ENCODE assay signal across 12 cellular contexts in the genomic region with DNA sequence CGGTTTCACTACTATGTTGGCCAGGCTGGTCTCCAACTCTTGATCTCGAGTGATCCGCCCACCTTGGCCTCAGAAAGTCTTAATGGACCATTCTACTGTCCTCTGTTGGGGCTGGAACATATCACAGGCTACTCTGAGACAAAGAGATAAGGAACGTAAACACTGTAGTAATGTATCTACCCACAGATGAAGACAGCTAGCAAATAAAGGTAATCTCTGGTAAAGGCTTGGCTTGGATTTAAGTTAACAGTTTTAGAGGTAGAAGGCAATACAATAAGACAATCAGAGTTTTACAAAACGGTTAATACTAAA. TPM values are rescaled to one million over a fixed set of nuclear protein-coding genes. Genes with fewer than 3 reads are reported as not detected.
DNase-seq lines count a peak whose midpoint lies in the region; ATAC-seq and TF ChIP-seq lines count a peak whose summit lies in the region.
"Had no signal": no experiment of that assay in that cellular context is flagged by ENCODE, and none has a peak within 500 bp of the region (broad histone marks: within the 10 kb centered on the region; RNA-seq: fewer than 3 reads in every experiment).

No MANE protein-coding gene starts in this region.

- DNase-seq in breast epithelium (ENCODE audit: low spot score in 2 of 2) (no peak), mammary epithelial cell (no peak), tibial nerve (ENCODE audit: low spot score in 2 of 2) (no peak), EL (no peak), T-helper 17 cell (no peak)
- DNase-seq: activated T-cell treated with anti-CD3 and anti-CD28 coated beads, Interleukin-2, amount 50 U/mL, for 4 hours; NCI-H748 treated with DMSO at 0.1 percent for 48 hours had no signal

- no peak overlapping the region for H3K4me2 ChIP-seq in mammary epithelial cell (ENCODE audit: insufficient read depth, low read depth, low read length)

- in situ Hi-C loops in mammary epithelial cell (cut with MboI; ENCODE audit: low sequenced_read_pairs in 2 of 2): no loop called here

- H3K27me3 ChIP-seq in breast epithelium (no peaks in the 10 kb centered on the region), mammary epithelial cell (ENCODE audit: insufficient read depth, low read length) (no peaks in the 10 kb centered on the region), muscle layer of colon (ENCODE audit: control insufficient read depth in 1 of 2, insufficient read depth in 2 of 2, low read length in 2 of 2) (no peaks in the 10 kb centered on the region), tibial nerve (no peaks in the 10 kb centered on the region)
- H3K27me3 ChIP-seq: SJSA1 had no signal

- BruUV-seq in mammary epithelial cell (replicated peaks; lab: Mats Ljungman, UMichigan): no TSS peak

- H3K9me3 ChIP-seq in breast epithelium: no peaks in the 10 kb centered on the region
- H3K9me3 ChIP-seq in mammary epithelial cell (replicated peaks; ENCODE audit: insufficient read depth, low read length): no peaks in the 10 kb centered on the region
- no peaks in the 10 kb centered on the region for H3K9me3 ChIP-seq in muscle layer of colon (ENCODE audit: low read length)
- no peaks in the 10 kb centered on the region for H3K9me3 ChIP-seq in tibial nerve
- no peaks in the 10 kb centered on the region for H3K9me3 ChIP-seq in T-helper 17 cell (ENCODE audit: control insufficient read depth, low read length, poor library complexity, severe bottlenecking)
- H3K9me3 ChIP-seq: SJSA1 had no signal

- peak overlapping the region; percentile 7 to 59 for H3K27ac ChIP-seq in breast epithelium
- H3K27ac ChIP-seq in mammary epithelial cell (ENCODE audit: insufficient read depth, low read depth, low read length): no peak overlapping the region
- peak overlapping the region; percentile 46 for H3K27ac ChIP-seq in muscle layer of colon (ENCODE audit: low read depth, low read length)
- H3K27ac ChIP-seq in tibial nerve: peak overlapping the region; percentile 11 to 82 (median 44)
- H3K27ac ChIP-seq: SJSA1 had no signal

- no peak overlapping the region for H3K9ac ChIP-seq in mammary epithelial cell (ENCODE audit: insufficient read depth, low read length)
- no peak overlapping the region for H3K9ac ChIP-seq in muscle layer of colon (ENCODE audit: low read length)

- dilution Hi-C loops in mammary epithelial cell (cut with HindIII; ENCODE audit: low sequenced_read_pairs): loop anchor here (5.0 kb wide), 1 partner anchor 74 kb away; a partner anchor contains a TSS

- H4K20me1 ChIP-seq in mammary epithelial cell (ENCODE audit: insufficient read depth, low read length): peaks cover 4% of the 10 kb centered on the region

- TF ChIP-seq EP300 in tibial nerve (IDR thresholded peaks at IDR 0.05): no peak

- H3K36me3 ChIP-seq in breast epithelium: no peaks in the 10 kb centered on the region
- peaks cover 8% of the 10 kb centered on the region for H3K36me3 ChIP-seq in mammary epithelial cell (ENCODE audit: insufficient read depth, low read length)
- peaks cover 2% of the 10 kb centered on the region for H3K36me3 ChIP-seq in muscle layer of colon (ENCODE audit: insufficient read depth, low read length)
- peaks cover 0 to 23% (median 0%) of the 10 kb centered on the region in 3 donors for H3K36me3 ChIP-seq in tibial nerve

- H3K4me3 Mint-ChIP-seq in dendritic cell treated with granulocyte-macrophage colony-stimulating factor and Interleukin-4, amounts not matched to agents 40 ng/mL and 50 ng/mL, for 4 days: no peak overlapping the region
- no peak overlapping the region for H3K4me3 Mint-ChIP-seq in T-helper 17 cell
- H3K4me3 Mint-ChIP-seq: activated T-cell treated with anti-CD3 and anti-CD28 coated beads, Interleukin-2, amount 50 U/mL, for 4 hours had no signal

- CTCF ChIA-PET in mammary epithelial cell (lab: Charles Lee; ENCODE audit: low non-redundant PET): no interaction called here

- peaks cover 41% of the 10 kb centered on the region for H3K36me3 Mint-ChIP-seq in dendritic cell treated with granulocyte-macrophage colony-stimulating factor and Interleukin-4, amounts not matched to agents 40 ng/mL and 50 ng/mL, for 4 days (ENCODE audit: low read depth)
- H3K36me3 Mint-ChIP-seq in T-helper 17 cell (ENCODE audit: low read depth): no peaks in the 10 kb centered on the region

- intact Hi-C loops in breast epithelium (cut with DNase I; ENCODE audit: low total_unique reads): no loop called here
- intact Hi-C loops in mammary epithelial cell (cut with micrococcal nuclease): no loop called here
- intact Hi-C loops in dendritic cell treated with granulocyte-macrophage colony-stimulating factor and Interleukin-4, amounts not matched to agents 40 ng/mL and 50 ng/mL, for 4 days (cut with micrococcal nuclease): no loop called here

- H3K79me2 ChIP-seq in mammary epithelial cell (ENCODE audit: insufficient read depth, low read length): no peaks in the 10 kb centered on the region

- H2AFZ ChIP-seq in mammary epithelial cell (ENCODE audit: low read depth, low read length): no peak overlapping the region

- ATAC-seq in HG03469 (IDR thresholded peaks at IDR 0.05; ENCODE audit: unreplicated experiment) (no peak), T-helper 17 cell (no peak)
- ATAC-seq: activated T-cell treated with anti-CD3 and anti-CD28 coated beads, Interleukin-2, amount 50 U/mL, for 4 hours had no signal

- TF ChIP-seq POLR2A in breast epithelium (IDR thresholded peaks at IDR 0.05) (no peak), tibial nerve (IDR thresholded peaks at IDR 0.05) (no peak)

- no peak for TF ChIP-seq CTCF in breast epithelium (IDR thresholded peaks at IDR 0.05)
- TF ChIP-seq CTCF in mammary epithelial cell (conservative IDR thresholded peaks at IDR 0.05 in 1 of 2, IDR thresholded peaks at IDR 0.05 in 1 of 2; ENCODE audit: extremely low read depth in 1 of 2, insufficient read depth in 1 of 2, low read depth in 1 of 2, low read length in 2 of 2): no peak
- no peak for TF ChIP-seq CTCF in tibial nerve (IDR thresholded peaks at IDR 0.05)

- no peaks in the 10 kb centered on the region for H3K4me1 ChIP-seq in breast epithelium
- H3K4me1 ChIP-seq in mammary epithelial cell (ENCODE audit: insufficient read depth, low read length): no peaks in the 10 kb centered on the region
- H3K4me1 ChIP-seq in muscle layer of colon (ENCODE audit: insufficient read depth, low read length): peaks cover 16% of the 10 kb centered on the region
- peaks cover 0 to 21% (median 12%) of the 10 kb centered on the region in 4 donors for H3K4me1 ChIP-seq in tibial nerve

- H3K4me3 ChIP-seq in breast epithelium (no peak overlapping the region), mammary epithelial cell (replicated peaks in 1 of 3; ENCODE audit: insufficient read depth in 1 of 3, low read depth in 2 of 3, low read length in 3 of 3) (no peak overlapping the region), muscle layer of colon (ENCODE audit: low read depth in 1 of 2, low read length in 2 of 2) (peak overlapping the region in 1 of 2 donors; percentile 1), tibial nerve (no peak overlapping the region)
- H3K4me3 ChIP-seq: SJSA1 had no signal

- H3K9me3 Mint-ChIP-seq in dendritic cell treated with granulocyte-macrophage colony-stimulating factor and Interleukin-4, amounts not matched to agents 40 ng/mL and 50 ng/mL, for 4 days: no peaks in the 10 kb centered on the region
- H3K9me3 Mint-ChIP-seq: activated T-cell treated with anti-CD3 and anti-CD28 coated beads, Interleukin-2, amount 50 U/mL, for 4 hours had no signal

- H3K27ac Mint-ChIP-seq in dendritic cell treated with granulocyte-macrophage colony-stimulating factor and Interleukin-4, amounts not matched to agents 40 ng/mL and 50 ng/mL, for 4 days: peak overlapping the region; percentile 78
- H3K27ac Mint-ChIP-seq in T-helper 17 cell: no peak overlapping the region

- H3K27me3 Mint-ChIP-seq in dendritic cell treated with granulocyte-macrophage colony-stimulating factor and Interleukin-4, amounts not matched to agents 40 ng/mL and 50 ng/mL, for 4 days: no peaks in the 10 kb centered on the region
- no peaks in the 10 kb centered on the region for H3K27me3 Mint-ChIP-seq in T-helper 17 cell

- H3K4me1 Mint-ChIP-seq in dendritic cell treated with granulocyte-macrophage colony-stimulating factor and Interleukin-4, amounts not matched to agents 40 ng/mL and 50 ng/mL, for 4 days (ENCODE audit: low read depth): peaks cover 25% of the 10 kb centered on the region
- H3K4me1 Mint-ChIP-seq in T-helper 17 cell: peaks cover 2% of the 10 kb centered on the region

- 80% methylated on average over 5 of the region's 5 CpGs for WGBS in mammary epithelial cell (ENCODE audit: low coverage, missing lambda C conversion rate)
- WGBS in tibial nerve, 2 donors: 56 to 60% methylated on average over 5 of the region's 5 CpGs

RNA-seq across cellular contexts. Expression of a gene that starts 44.6 kb away (rescaled TPM):
- under 1 TPM in 2 of 3 donors, not detected in 1; 0.32 to 0.59 TPM for total RNA-seq in breast epithelium
- total RNA-seq in mammary epithelial cell: under 1 TPM; 0.17 to 0.38 TPM
- polyA plus RNA-seq in mammary epithelial cell: 0.16 TPM
- 5.4 TPM for polyA minus RNA-seq in mammary epithelial cell
- total RNA-seq in tibial nerve: under 1 TPM in 1 of 4 donors, not detected in 3; 0.44 TPM
- not detected for total RNA-seq in T-helper 17 cell
- total RNA-seq: activated T-cell treated with anti-CD3 and anti-CD28 coated beads, Interleukin-2, amount 50 U/mL, for 4 hours; mesenteric fat pad; SJSA1 had no signal
